In genomic region chr12:120228041-120228290, GRCh38 we compare ENCODE assay signal across 2 cellular contexts.
TF ChIP-seq lines count a peak whose summit lies in the region.

No MANE protein-coding gene starts in this region.

TF ChIP-seq in liver, 16 proteins besides CTCF, POLR2A, EP300 and RAD21 (continued from another document):
- TF ChIP-seq TAF1 (conservative IDR thresholded peaks at IDR 0.05) (peak; percentile 37), JUND (IDR thresholded peaks at IDR 0.05) (no peak), FOXA2 (IDR thresholded peaks at IDR 0.05) (no peak)

TF ChIP-seq in HEK293T, 16 proteins besides CTCF, POLR2A, EP300 and RAD21 (continued from another document):
- TF ChIP-seq HDGF (IDR thresholded peaks at IDR 0.05; ENCODE audit: borderline replicate concordance) (no peak), L3MBTL2 (conservative IDR thresholded peaks at IDR 0.05) (no peak), ARNT (IDR thresholded peaks at IDR 0.05) (no peak), SUZ12 (IDR thresholded peaks at IDR 0.05) (no peak), SP1 (IDR thresholded peaks at IDR 0.05) (no peak), CTBP1 (IDR thresholded peaks at IDR 0.05; ENCODE audit: borderline replicate concordance) (no peak), FOXK2 (IDR thresholded peaks at IDR 0.05) (no peak), BHLHE40 (IDR thresholded peaks at IDR 0.05; ENCODE audit: borderline replicate concordance) (no peak)
- TF ChIP-seq, protein P1, sequence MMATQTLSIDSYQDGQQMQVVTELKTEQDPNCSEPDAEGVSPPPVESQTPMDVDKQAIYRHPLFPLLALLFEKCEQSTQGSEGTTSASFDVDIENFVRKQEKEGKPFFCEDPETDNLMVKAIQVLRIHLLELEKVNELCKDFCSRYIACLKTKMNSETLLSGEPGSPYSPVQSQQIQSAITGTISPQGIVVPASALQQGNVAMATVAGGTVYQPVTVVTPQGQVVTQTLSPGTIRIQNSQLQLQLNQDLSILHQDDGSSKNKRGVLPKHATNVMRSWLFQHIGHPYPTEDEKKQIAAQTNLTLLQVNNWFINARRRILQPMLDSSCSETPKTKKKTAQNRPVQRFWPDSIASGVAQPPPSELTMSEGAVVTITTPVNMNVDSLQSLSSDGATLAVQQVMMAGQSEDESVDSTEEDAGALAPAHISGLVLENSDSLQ (IDR thresholded peaks at IDR 0.05): no peak
TF ChIP-seq in HEK293T: peak in this region for 0.
